15 cellular contexts compared by ENCODE assay signal in genomic region chr1:147078606-147079399, GRCh38.
DNase-seq lines count a peak whose midpoint lies in the region; ATAC-seq and TF ChIP-seq lines count a peak whose summit lies in the region.
"Had no signal": no experiment of that assay in that cellular context is flagged by ENCODE, and none has a peak within 500 bp of the region (broad histone marks: within the 10 kb centered on the region; RNA-seq: fewer than 3 reads in every experiment).

No MANE protein-coding gene starts in this region.

- H3K9me3 ChIP-seq in RWPE2 (ENCODE audit: severe bottlenecking) = peaks cover 3% of the 10 kb centered on the region
- peaks cover 9% of the 10 kb centered on the region for H3K9me3 ChIP-seq in endodermal cell (ENCODE audit: control insufficient read depth, low read length)
- peaks cover 0 to 8% of the 10 kb centered on the region in 2 donors for H3K9me3 ChIP-seq in neuronal stem cell (replicated peaks in 1 of 2; ENCODE audit: control insufficient read depth in 2 of 2, insufficient read depth in 1 of 2, low read depth in 1 of 2, low read length in 2 of 2)
- H3K9me3 ChIP-seq: heart right ventricle, spleen, upper lobe of left lung had no signal

- DNase-seq in activated CD8-positive, alpha-beta T cell treated with anti-CD3 and anti-CD28 coated beads for 36 hours = no peak
- DNase-seq in activated CD8-positive, alpha-beta T cell treated with anti-CD3 and anti-CD28 coated beads, Interleukin-2, amount 10 ng/mL, durations not matched to agents 7 days and 5 days = no peak
- DNase-seq in RWPE2 (ENCODE audit: low spot score) (peak; percentile 44), endodermal cell (no peak), neuronal stem cell (ENCODE audit: low spot score) (no peak), DMS53 (lab: John Stamatoyannopoulos, UW) (no peak)
- no peak for DNase-seq in activated T-helper 2 cell treated with anti-CD3 and anti-CD28 coated beads, Interferon-gamma antibody, Interleukin-2, Interleukin-4, amounts not matched to agents 10 μg/mL and 5 μg/mL and 100 μg/mL, durations not matched to agents 14 hours and 24 hours and 36 hours (ENCODE audit: low spot score)
- DNase-seq: ACHN, heart right ventricle, MM.1S, nucleus accumbens, SIG-M5, spleen had no signal

- no peaks in the 10 kb centered on the region for H3K36me3 Mint-ChIP-seq in activated CD8-positive, alpha-beta T cell treated with anti-CD3 and anti-CD28 coated beads for 36 hours (ENCODE audit: low read depth)
- H3K36me3 Mint-ChIP-seq in activated CD8-positive, alpha-beta T cell treated with anti-CD3 and anti-CD28 coated beads, Interleukin-2, amount 10 ng/mL, durations not matched to agents 7 days and 5 days (ENCODE audit: low read depth) = peaks cover 6% of the 10 kb centered on the region
- no peaks in the 10 kb centered on the region for H3K36me3 Mint-ChIP-seq in endodermal cell (ENCODE audit: low read depth)
- no peaks in the 10 kb centered on the region for H3K36me3 Mint-ChIP-seq in activated T-helper 2 cell treated with anti-CD3 and anti-CD28 coated beads, Interferon-gamma antibody, Interleukin-2, Interleukin-4, amounts not matched to agents 10 μg/mL and 5 μg/mL and 100 μg/mL, durations not matched to agents 14 hours and 24 hours and 36 hours (ENCODE audit: low read depth)

- intact Hi-C loops in activated CD8-positive, alpha-beta T cell treated with anti-CD3 and anti-CD28 coated beads for 36 hours (cut with micrococcal nuclease) = no loop called here
- intact Hi-C loops in activated T-helper 2 cell treated with anti-CD3 and anti-CD28 coated beads, Interferon-gamma antibody, Interleukin-2, Interleukin-4, amounts not matched to agents 10 μg/mL and 5 μg/mL and 100 μg/mL, durations not matched to agents 14 hours and 24 hours and 36 hours (cut with micrococcal nuclease) = no loop called here

- H3K27ac Mint-ChIP-seq in activated CD8-positive, alpha-beta T cell treated with anti-CD3 and anti-CD28 coated beads for 36 hours = no peak overlapping the region
- H3K27ac Mint-ChIP-seq in activated CD8-positive, alpha-beta T cell treated with anti-CD3 and anti-CD28 coated beads, Interleukin-2, amount 10 ng/mL, durations not matched to agents 7 days and 5 days = no peak overlapping the region
- no peak overlapping the region for H3K27ac Mint-ChIP-seq in endodermal cell
- no peak overlapping the region for H3K27ac Mint-ChIP-seq in activated T-helper 2 cell treated with anti-CD3 and anti-CD28 coated beads, Interferon-gamma antibody, Interleukin-2, Interleukin-4, amounts not matched to agents 10 μg/mL and 5 μg/mL and 100 μg/mL, durations not matched to agents 14 hours and 24 hours and 36 hours

- peak overlapping the region; percentile 64 for H2BK120ac ChIP-seq in neuronal stem cell (ENCODE audit: low read depth, low read length)

- CTCF ChIA-PET in activated CD8-positive, alpha-beta T cell treated with anti-CD3 and anti-CD28 coated beads for 36 hours (lab: Charles Lee) = no interaction called here
- CTCF ChIA-PET in activated CD8-positive, alpha-beta T cell treated with anti-CD3 and anti-CD28 coated beads, Interleukin-2, amount 10 ng/mL, durations not matched to agents 7 days and 5 days (lab: Charles Lee) = interaction anchor here (0.9 to 1.9 kb wide), 2 partner anchors 35 to 49 kb away, joined by 3 to 6 read pairs; no protein-coding TSS in a partner anchor

- peak overlapping the region; percentile 3 for H3K4me3 Mint-ChIP-seq in activated CD8-positive, alpha-beta T cell treated with anti-CD3 and anti-CD28 coated beads for 36 hours
- no peak overlapping the region for H3K4me3 Mint-ChIP-seq in activated CD8-positive, alpha-beta T cell treated with anti-CD3 and anti-CD28 coated beads, Interleukin-2, amount 10 ng/mL, durations not matched to agents 7 days and 5 days
- peak overlapping the region; percentile 55 for H3K4me3 Mint-ChIP-seq in endodermal cell
- no peak overlapping the region for H3K4me3 Mint-ChIP-seq in activated T-helper 2 cell treated with anti-CD3 and anti-CD28 coated beads, Interferon-gamma antibody, Interleukin-2, Interleukin-4, amounts not matched to agents 10 μg/mL and 5 μg/mL and 100 μg/mL, durations not matched to agents 14 hours and 24 hours and 36 hours (ENCODE audit: low read depth)

- no peak overlapping the region for H4K91ac ChIP-seq in neuronal stem cell (ENCODE audit: low read depth, low read length, poor library complexity)

- no peak overlapping the region for H3K9ac ChIP-seq in endodermal cell (ENCODE audit: extremely low read depth, low read length, poor library complexity, severe bottlenecking)
- no peak overlapping the region for H3K9ac ChIP-seq in neuronal stem cell (ENCODE audit: low read depth, low read length, poor library complexity)

- H2BK5ac ChIP-seq in neuronal stem cell (ENCODE audit: low read length) = no peak overlapping the region

- no peak overlapping the region for H2BK15ac ChIP-seq in neuronal stem cell (ENCODE audit: low read length)

- WGBS in endodermal cell (ENCODE audit: insufficient coverage in 1 of 2, insufficient read length in 1 of 2), 2 experiments = 21 to 25% methylated on average over 48 to 52 of the region's 52 CpGs
- no CpG with 5 or more reads among the region's 52 CpGs for WGBS in neuronal stem cell (ENCODE audit: extremely low coverage in 2 of 2, insufficient read length in 2 of 2, insufficient replicate concordance in 1 of 2), 2 donors

- H3K27me3 ChIP-seq in RWPE2 (ENCODE audit: insufficient read depth, poor library complexity, severe bottlenecking) (peaks cover 44% of the 10 kb centered on the region), endodermal cell (ENCODE audit: control insufficient read depth, insufficient read depth, low read length, poor library complexity, severe bottlenecking) (peaks cover 100% of the 10 kb centered on the region), neuronal stem cell (ENCODE audit: control insufficient read depth in 3 of 3, insufficient read depth in 3 of 3, low read depth in 1 of 3, low read length in 3 of 3) (peaks cover 30 to 79% (median 46%) of the 10 kb centered on the region in 3 experiments)

- no peak for ATAC-seq in activated CD8-positive, alpha-beta T cell treated with anti-CD3 and anti-CD28 coated beads for 36 hours
- ATAC-seq in activated CD8-positive, alpha-beta T cell treated with anti-CD3 and anti-CD28 coated beads, Interleukin-2, amount 10 ng/mL, durations not matched to agents 7 days and 5 days = no peak
- ATAC-seq in RWPE2 (ENCODE audit: low read depth) = no peak
- ATAC-seq in HG02763 (IDR thresholded peaks at IDR 0.05; ENCODE audit: unreplicated experiment) = no peak
- ATAC-seq: heart right ventricle had no signal

- H3K27ac ChIP-seq in RWPE2 (ENCODE audit: poor library complexity, severe bottlenecking) (no peak overlapping the region), endodermal cell (ENCODE audit: low read depth, low read length) (no peak overlapping the region), neuronal stem cell (replicated peaks; ENCODE audit: low read length) (no peak overlapping the region)
- H3K27ac ChIP-seq: heart right ventricle, spleen, upper lobe of left lung had no signal

- no peak overlapping the region for H3K18ac ChIP-seq in neuronal stem cell (ENCODE audit: low read length)

- no peak overlapping the region for H3K4me3 ChIP-seq in RWPE2 (ENCODE audit: severe bottlenecking)
- peak overlapping the region; percentile 56 for H3K4me3 ChIP-seq in endodermal cell (ENCODE audit: low read length)
- no peak overlapping the region for H3K4me3 ChIP-seq in neuronal stem cell (ENCODE audit: low read length in 2 of 2)

- H3K14ac ChIP-seq in neuronal stem cell (ENCODE audit: low read length) = peak overlapping the region; percentile 4

- H3K4me2 ChIP-seq in neuronal stem cell (ENCODE audit: insufficient read depth, low read length, poor library complexity, severe bottlenecking) = peak overlapping the region; percentile 31

- POLR2A ChIA-PET in activated CD8-positive, alpha-beta T cell treated with anti-CD3 and anti-CD28 coated beads for 36 hours (lab: Charles Lee) = no interaction called here
- POLR2A ChIA-PET in activated CD8-positive, alpha-beta T cell treated with anti-CD3 and anti-CD28 coated beads, Interleukin-2, amount 10 ng/mL, durations not matched to agents 7 days and 5 days (lab: Charles Lee) = no interaction called here

- H2AK5ac ChIP-seq in neuronal stem cell (ENCODE audit: low read depth, low read length) = peak overlapping the region; percentile 58

- no peak for TF ChIP-seq CTCF in activated CD8-positive, alpha-beta T cell treated with anti-CD3 and anti-CD28 coated beads for 36 hours (IDR thresholded peaks at IDR 0.05)
- no peak for TF ChIP-seq CTCF in RWPE2 (IDR thresholded peaks at IDR 0.05; ENCODE audit: poor library complexity, severe bottlenecking)
- no peak for TF ChIP-seq CTCF in endodermal cell (conservative IDR thresholded peaks at IDR 0.05)

- H3K4me1 ChIP-seq in RWPE2 (ENCODE audit: insufficient read depth, poor library complexity, severe bottlenecking) (no peaks in the 10 kb centered on the region), endodermal cell (ENCODE audit: control insufficient read depth, insufficient read depth, low read length) (no peaks in the 10 kb centered on the region), neuronal stem cell (ENCODE audit: control insufficient read depth in 2 of 2, insufficient read depth in 1 of 2, low read depth in 1 of 2, low read length in 2 of 2) (peaks cover 0 to 22% of the 10 kb centered on the region in 2 donors)

- H3K27me3 Mint-ChIP-seq in activated CD8-positive, alpha-beta T cell treated with anti-CD3 and anti-CD28 coated beads for 36 hours = peaks cover 68% of the 10 kb centered on the region
- H3K27me3 Mint-ChIP-seq in activated CD8-positive, alpha-beta T cell treated with anti-CD3 and anti-CD28 coated beads, Interleukin-2, amount 10 ng/mL, durations not matched to agents 7 days and 5 days (ENCODE audit: low read depth) = peaks cover 62% of the 10 kb centered on the region
- H3K27me3 Mint-ChIP-seq in endodermal cell (ENCODE audit: insufficient read depth) = peaks cover 97% of the 10 kb centered on the region
- H3K27me3 Mint-ChIP-seq in activated T-helper 2 cell treated with anti-CD3 and anti-CD28 coated beads, Interferon-gamma antibody, Interleukin-2, Interleukin-4, amounts not matched to agents 10 μg/mL and 5 μg/mL and 100 μg/mL, durations not matched to agents 14 hours and 24 hours and 36 hours (ENCODE audit: low read depth) = peaks cover 90% of the 10 kb centered on the region

- H3K4ac ChIP-seq in neuronal stem cell (ENCODE audit: low read length) = no peak overlapping the region

- H3K79me1 ChIP-seq in neuronal stem cell (ENCODE audit: low read depth, low read length) = no peaks in the 10 kb centered on the region

- H4K8ac ChIP-seq in neuronal stem cell (ENCODE audit: low read depth, low read length) = no peak overlapping the region

- H3K9me3 Mint-ChIP-seq in activated CD8-positive, alpha-beta T cell treated with anti-CD3 and anti-CD28 coated beads for 36 hours = no peaks in the 10 kb centered on the region
- no peaks in the 10 kb centered on the region for H3K9me3 Mint-ChIP-seq in activated CD8-positive, alpha-beta T cell treated with anti-CD3 and anti-CD28 coated beads, Interleukin-2, amount 10 ng/mL, durations not matched to agents 7 days and 5 days (ENCODE audit: insufficient read depth)
- H3K9me3 Mint-ChIP-seq in endodermal cell = peaks cover 16% of the 10 kb centered on the region
- no peaks in the 10 kb centered on the region for H3K9me3 Mint-ChIP-seq in activated T-helper 2 cell treated with anti-CD3 and anti-CD28 coated beads, Interferon-gamma antibody, Interleukin-2, Interleukin-4, amounts not matched to agents 10 μg/mL and 5 μg/mL and 100 μg/mL, durations not matched to agents 14 hours and 24 hours and 36 hours

- H3K23ac ChIP-seq in neuronal stem cell (ENCODE audit: low read depth, low read length, poor library complexity) = no peak overlapping the region

- H3K36me3 ChIP-seq in RWPE2 (ENCODE audit: low read depth) (no peaks in the 10 kb centered on the region), endodermal cell (ENCODE audit: control insufficient read depth, insufficient read depth, low read length) (no peaks in the 10 kb centered on the region), neuronal stem cell (replicated peaks in 1 of 2; ENCODE audit: control insufficient read depth in 2 of 2, insufficient read depth in 2 of 2, low read length in 2 of 2) (no peaks in the 10 kb centered on the region)
- H3K36me3 ChIP-seq: heart right ventricle, spleen, upper lobe of left lung had no signal

- no peak overlapping the region for H2BK12ac ChIP-seq in neuronal stem cell (ENCODE audit: low read length)

- no peak overlapping the region for H2AFZ ChIP-seq in neuronal stem cell (ENCODE audit: low read length)

- H3K4me1 Mint-ChIP-seq in activated CD8-positive, alpha-beta T cell treated with anti-CD3 and anti-CD28 coated beads for 36 hours (ENCODE audit: low read depth) = peaks cover 33% of the 10 kb centered on the region
- peaks cover 31% of the 10 kb centered on the region for H3K4me1 Mint-ChIP-seq in activated CD8-positive, alpha-beta T cell treated with anti-CD3 and anti-CD28 coated beads, Interleukin-2, amount 10 ng/mL, durations not matched to agents 7 days and 5 days (ENCODE audit: low read depth)
- peaks cover 12% of the 10 kb centered on the region for H3K4me1 Mint-ChIP-seq in endodermal cell
- peaks cover 31% of the 10 kb centered on the region for H3K4me1 Mint-ChIP-seq in activated T-helper 2 cell treated with anti-CD3 and anti-CD28 coated beads, Interferon-gamma antibody, Interleukin-2, Interleukin-4, amounts not matched to agents 10 μg/mL and 5 μg/mL and 100 μg/mL, durations not matched to agents 14 hours and 24 hours and 36 hours (ENCODE audit: low read depth)

Comparison
In these comparisons a context has a peak if more than half of its experiments do, and no peak if none do; other contexts are left out.
1. H3K4me3 Mint-ChIP-seq: peak in activated CD8-positive, alpha-beta T cell treated with anti-CD3 and anti-CD28 coated beads for 36 hours (single experiment) and endodermal cell (single experiment); none in activated CD8-positive, alpha-beta T cell treated with anti-CD3 and anti-CD28 coated beads, Interleukin-2, amount 10 ng/mL, durations not matched to agents 7 days and 5 days (single experiment) and activated T-helper 2 cell treated with anti-CD3 and anti-CD28 coated beads, Interferon-gamma antibody, Interleukin-2, Interleukin-4, amounts not matched to agents 10 μg/mL and 5 μg/mL and 100 μg/mL, durations not matched to agents 14 hours and 24 hours and 36 hours (single experiment).